24 cellular contexts compared by ENCODE assay signal in the genomic region with DNA sequence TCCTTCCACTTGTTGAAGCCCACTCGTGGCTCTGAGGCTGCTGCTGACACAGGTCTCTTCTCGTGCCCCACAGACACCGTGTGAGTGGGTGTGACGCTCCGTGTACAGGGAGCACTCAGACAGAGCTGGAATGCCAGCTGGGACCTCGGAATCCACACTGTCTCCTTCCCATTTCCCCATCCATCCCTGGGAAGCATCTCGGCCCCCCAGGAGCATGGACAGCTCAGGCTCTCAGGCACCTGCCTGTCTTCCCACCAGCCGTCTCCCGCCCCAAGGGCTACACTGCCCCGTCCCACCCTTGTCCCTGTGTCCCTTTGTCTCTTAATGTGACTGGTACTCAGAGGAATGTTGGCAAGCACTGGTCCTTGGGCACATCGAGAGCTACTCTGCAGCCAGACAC.
A peak's percentile ranks its signal among the peaks of the same experiment; 100 is the strongest.
DNase-seq lines count a peak whose midpoint lies in the region; ATAC-seq and TF ChIP-seq lines count a peak whose summit lies in the region.
"Had no signal": no experiment of that assay in that cellular context is flagged by ENCODE, and none has a peak within 500 bp of the region (broad histone marks: within the 10 kb centered on the region; RNA-seq: fewer than 3 reads in every experiment).

No MANE protein-coding gene starts in this region.

- H3K36me3 ChIP-seq in heart right ventricle (no peaks in the 10 kb centered on the region), H7 (replicated peaks; ENCODE audit: control insufficient read depth, insufficient read depth, low read length) (peaks cover 4% of the 10 kb centered on the region), upper lobe of right lung (no peaks in the 10 kb centered on the region)
- H3K36me3 ChIP-seq: BE2C, SJSA1 had no signal

- H3K4me3 ChIP-seq in heart right ventricle: no peak overlapping the region
- no peak overlapping the region for H3K4me3 ChIP-seq in H7 (ENCODE audit: insufficient read depth, low read depth, low read length)
- H3K4me3 ChIP-seq in upper lobe of right lung: no peak overlapping the region
- H3K4me3 ChIP-seq: SJSA1 had no signal

- TF ChIP-seq CTCF in heart right ventricle (IDR thresholded peaks at IDR 0.05) (no peak), upper lobe of right lung (IDR thresholded peaks at IDR 0.05) (no peak)

- peaks cover 0 to 4% (median 0%) of the 10 kb centered on the region in 9 donors for H3K4me1 ChIP-seq in heart right ventricle
- H3K4me1 ChIP-seq in upper lobe of right lung: no peaks in the 10 kb centered on the region
- H3K4me1 ChIP-seq: BE2C had no signal

- intact Hi-C loops in Right ventricle myocardium superior (cut with DNase I): no loop called here
- intact Hi-C loops in heart right ventricle (cut with DNase I): no loop called here
- intact Hi-C loops in upper lobe of right lung (cut with DNase I): no loop called here

- peaks cover 0 to 16% (median 4%) of the 10 kb centered on the region in 7 donors for H3K27me3 ChIP-seq in heart right ventricle
- H3K27me3 ChIP-seq in H7 (ENCODE audit: control insufficient read depth, insufficient read depth, low read length): no peaks in the 10 kb centered on the region
- peaks cover 9% of the 10 kb centered on the region for H3K27me3 ChIP-seq in upper lobe of right lung
- H3K27me3 ChIP-seq: BE2C, SJSA1 had no signal

- 69 to 73% methylated on average over 11 of the region's 11 CpGs for WGBS in heart right ventricle, 2 donors

- H3K27ac ChIP-seq in heart right ventricle (no peak overlapping the region), upper lobe of right lung (no peak overlapping the region)
- H3K27ac ChIP-seq: SJSA1 had no signal

- ATAC-seq in Right ventricle myocardium superior (ENCODE audit: poor library complexity): no peak
- ATAC-seq in heart right ventricle: no peak
- ATAC-seq in upper lobe of right lung: peak; percentile 21
- no peak for ATAC-seq in HG03025 (IDR thresholded peaks at IDR 0.05; ENCODE audit: low FRiP score, unreplicated experiment)
- ATAC-seq: PC-3, Right ventricle myocardium inferior had no signal

- H3K9me3 ChIP-seq in heart right ventricle: peaks cover 0 to 15% (median 0%) of the 10 kb centered on the region in 11 donors
- no peaks in the 10 kb centered on the region for H3K9me3 ChIP-seq in upper lobe of right lung
- H3K9me3 ChIP-seq: BE2C, SJSA1 had no signal

- DNase-seq in Right ventricle myocardium superior: peak; percentile 15
- DNase-seq in heart right ventricle: no peak
- peak; percentile 32 for DNase-seq in H7
- DNase-seq in myocyte (ENCODE audit: low read depth): peak; percentile 49
- no peak for DNase-seq in upper lobe of right lung
- no peak for DNase-seq in NCI-H524 treated with DMSO at 0.1 percent for 48 hours (lab: John Stamatoyannopoulos, UW)
- DNase-seq: 8988T; ACHN; BE2C; Calu3; DMS79 treated with DMSO at 0.1 percent for 48 hours; H9; KBM-7; NCI-H1105; NCI-H1436 treated with DMSO at 0.1 percent for 48 hours; NCI-H187 treated with DMSO at 0.1 percent for 48 hours; NCI-H345; NCI-H510A treated with DMSO at 0.1 percent for 48 hours; NCI-H774; NK-92 treated with Interleukin-12 subunit alpha and Interleukin-12 subunit beta, amount 100 ng/mL, for 24 hours; PC-3 had no signal

Comparison
In these comparisons a context has a peak if more than half of its experiments do, and no peak if none do; other contexts are left out.
1. DNase-seq: peak in Right ventricle myocardium superior (single experiment), H7 (single experiment) and myocyte (single experiment); none in heart right ventricle (0 of 2), upper lobe of right lung (single experiment) and NCI-H524 treated with DMSO at 0.1 percent for 48 hours (single experiment).